ENCODE assay signal across 1 cellular context in the genomic region with DNA sequence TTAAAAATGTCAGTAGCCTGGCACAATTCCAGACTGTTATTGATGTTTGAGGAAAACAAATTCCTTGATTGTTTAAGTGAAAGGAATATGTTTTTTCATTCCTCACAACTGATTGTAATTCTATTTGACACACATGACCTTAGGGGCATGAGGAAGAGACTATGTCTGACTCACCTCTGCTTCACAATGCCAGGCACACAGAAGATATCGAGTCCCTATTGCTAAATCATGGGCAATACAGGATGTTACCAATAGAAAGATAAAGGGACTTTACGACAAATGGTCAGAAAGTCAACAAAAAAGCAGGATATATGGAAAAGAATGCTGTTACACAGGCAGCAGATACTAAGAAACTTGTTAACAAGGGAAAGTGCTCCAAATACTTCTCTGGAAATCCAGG.
TF ChIP-seq lines count a peak whose summit lies in the region.

No MANE protein-coding gene starts in this region.

TF ChIP-seq in HepG2, 621 proteins besides CTCF, POLR2A, EP300 and RAD21 (continued from another document):
- TF ChIP-seq HDAC2 (CRISPR knock-in tag; IDR thresholded peaks at IDR 0.05), result no peak
- TF ChIP-seq HMG20B (CRISPR knock-in tag; conservative IDR thresholded peaks at IDR 0.05), result no peak
- TF ChIP-seq ZNF768 (CRISPR knock-in tag; IDR thresholded peaks at IDR 0.05), result no peak
- TF ChIP-seq, protein P1, sequence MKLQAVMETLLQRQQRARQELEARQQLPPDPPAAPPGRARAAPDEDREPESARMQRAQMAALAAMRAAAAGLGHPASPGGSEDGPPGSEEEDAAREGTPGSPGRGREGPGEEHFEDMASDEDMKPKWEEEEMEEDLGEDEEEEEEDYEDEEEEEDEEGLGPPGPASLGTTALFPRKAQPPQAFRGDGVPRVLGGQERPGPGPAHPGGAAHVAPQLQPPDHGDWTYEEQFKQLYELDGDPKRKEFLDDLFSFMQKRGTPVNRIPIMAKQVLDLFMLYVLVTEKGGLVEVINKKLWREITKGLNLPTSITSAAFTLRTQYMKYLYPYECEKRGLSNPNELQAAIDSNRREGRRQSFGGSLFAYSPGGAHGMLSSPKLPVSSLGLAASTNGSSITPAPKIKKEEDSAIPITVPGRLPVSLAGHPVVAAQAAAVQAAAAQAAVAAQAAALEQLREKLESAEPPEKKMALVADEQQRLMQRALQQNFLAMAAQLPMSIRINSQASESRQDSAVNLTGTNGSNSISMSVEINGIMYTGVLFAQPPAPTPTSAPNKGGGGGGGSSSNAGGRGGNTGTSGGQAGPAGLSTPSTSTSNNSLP (IDR thresholded peaks at IDR 0.05; ENCODE audit: low read depth, low read length), result no peak
TF ChIP-seq in HepG2: peak in this region for 0.
